1 cellular context compared by ENCODE assay signal in genomic region chr3:150603090-150603887, GRCh38.
TF ChIP-seq lines count a peak whose summit lies in the region.

SELENOT (plus strand) TSS chr3:150603321; CDS start chr3:150603363, 42 bp downstream.

TF ChIP-seq in K562, 482 proteins besides CTCF, POLR2A, EP300 and RAD21 (continued from another document and continues in another):
- TF ChIP-seq MYBL2 (IDR thresholded peaks at IDR 0.05; ENCODE audit: low read depth) (no peak), MYBL2 (CRISPR knock-in tag; IDR thresholded peaks at IDR 0.05; ENCODE audit: borderline replicate concordance) (no peak), ZNF408 (CRISPR knock-in tag; IDR thresholded peaks at IDR 0.05; ENCODE audit: low read depth) (no peak), CBFB (CRISPR knock-in tag; IDR thresholded peaks at IDR 0.05) (no peak), FIP1L1 (IDR thresholded peaks at IDR 0.05; ENCODE audit: low read depth, low read length, poor library complexity, severe bottlenecking) (peak; percentile 96), ZNF41 (CRISPR knock-in tag; conservative IDR thresholded peaks at IDR 0.05) (no peak), ZNF511 (CRISPR knock-in tag; IDR thresholded peaks at IDR 0.05) (peak; percentile 85; the same call in 1 of the 2 replicates), MCM5 (IDR thresholded peaks at IDR 0.05; ENCODE audit: low read depth) (no peak), TAF15 (IDR thresholded peaks at IDR 0.05; ENCODE audit: low read depth, low read length) (no peak), MTA1 (IDR thresholded peaks at IDR 0.05; ENCODE audit: borderline replicate concordance) (no peak), NONO (IDR thresholded peaks at IDR 0.05; ENCODE audit: low read depth in 2 of 2, low read length in 1 of 2) (peak; percentile 34 to 40; a peak in 1 of 4 replicates), ZNF184 (CRISPR knock-in tag; IDR thresholded peaks at IDR 0.05) (no peak), PHF21A (IDR thresholded peaks at IDR 0.05; ENCODE audit: borderline replicate concordance, low read depth) (no peak), CBX2 (IDR thresholded peaks at IDR 0.05; ENCODE audit: insufficient read depth, low read length, poor library complexity, severe bottlenecking) (no peak), POLR3G (IDR thresholded peaks at IDR 0.05; ENCODE audit: extremely low read depth, insufficient read length, insufficient replicate concordance) (no peak), SPI1 (IDR thresholded peaks at IDR 0.05; ENCODE audit: borderline replicate concordance, low read depth, low read length) (no peak), ZNF561 (CRISPR knock-in tag; conservative IDR thresholded peaks at IDR 0.05) (no peak), ZNF740 (CRISPR knock-in tag; IDR thresholded peaks at IDR 0.05) (no peak; the same call in 1 of the 2 replicates), ZNF740 (tag; IDR thresholded peaks at IDR 0.05) (no peak), MEF2D (tag; conservative IDR thresholded peaks at IDR 0.05; ENCODE audit: low read depth) (no peak), PATZ1 (CRISPR knock-in tag; IDR thresholded peaks at IDR 0.05; ENCODE audit: borderline replicate concordance) (no peak), ZBTB8A (IDR thresholded peaks at IDR 0.05; ENCODE audit: partially characterized antibody) (no peak), TEAD4 (IDR thresholded peaks at IDR 0.05; ENCODE audit: low read length) (no peak), TEAD4 (CRISPR knock-in tag; IDR thresholded peaks at IDR 0.05; ENCODE audit: borderline replicate concordance) (peak; percentile 46; the same call in 1 of the 2 replicates), SREBF2 (CRISPR knock-in tag; IDR thresholded peaks at IDR 0.05) (no peak), TAL1 (IDR thresholded peaks at IDR 0.05) (no peak), TCF3 (CRISPR knock-in tag; IDR thresholded peaks at IDR 0.05) (no peak), CGGBP1 (CRISPR knock-in tag; IDR thresholded peaks at IDR 0.05) (peak; percentile 51; the same call in 1 of the 2 replicates), ZNF780A (CRISPR knock-in tag; IDR thresholded peaks at IDR 0.05) (no peak), MAZ (CRISPR knock-in tag; conservative IDR thresholded peaks at IDR 0.05 in 1 of 2, IDR thresholded peaks at IDR 0.05 in 1 of 2) (peak in 1 of 2 experiments; percentile 73; a peak in 2 of 4 replicates), TRIM24 (IDR thresholded peaks at IDR 0.05) (no peak; a peak in 1 of 4 replicates), UBTF (IDR thresholded peaks at IDR 0.05; ENCODE audit: borderline replicate concordance in 1 of 2, low read depth in 2 of 2, low read length in 2 of 2) (peak; percentile 100), BRD4 (IDR thresholded peaks at IDR 0.05) (peak; percentile 85; the same call in 1 of the 2 replicates), ZNF551 (CRISPR knock-in tag; IDR thresholded peaks at IDR 0.05) (no peak), DDX20 (tag; IDR thresholded peaks at IDR 0.05; ENCODE audit: low read depth) (no peak), NR2F6 (CRISPR knock-in tag; IDR thresholded peaks at IDR 0.05) (no peak), ZNF146 (CRISPR knock-in tag; IDR thresholded peaks at IDR 0.05; ENCODE audit: unreplicated experiment) (peak; percentile 32), ELF2 (CRISPR knock-in tag; IDR thresholded peaks at IDR 0.05) (no peak), TOE1 (IDR thresholded peaks at IDR 0.05; ENCODE audit: borderline replicate concordance) (peak; percentile 41; the same call in 1 of the 2 replicates), TOE1 (CRISPR knock-in tag; IDR thresholded peaks at IDR 0.05; ENCODE audit: borderline replicate concordance, low read depth) (no peak), ARID3B (CRISPR knock-in tag; IDR thresholded peaks at IDR 0.05; ENCODE audit: borderline replicate concordance) (0 out of 2 replicates have a peak, but pooled peaks have one; percentile 8), BCL6 (CRISPR knock-in tag; IDR thresholded peaks at IDR 0.05) (no peak), HDAC8 (tag; IDR thresholded peaks at IDR 0.05) (no peak), CBX8 (IDR thresholded peaks at IDR 0.05; ENCODE audit: borderline replicate concordance, extremely low read depth, low read depth, low read length, poor library complexity, severe bottlenecking) (no peak)
- TF ChIP-seq, protein P1, sequence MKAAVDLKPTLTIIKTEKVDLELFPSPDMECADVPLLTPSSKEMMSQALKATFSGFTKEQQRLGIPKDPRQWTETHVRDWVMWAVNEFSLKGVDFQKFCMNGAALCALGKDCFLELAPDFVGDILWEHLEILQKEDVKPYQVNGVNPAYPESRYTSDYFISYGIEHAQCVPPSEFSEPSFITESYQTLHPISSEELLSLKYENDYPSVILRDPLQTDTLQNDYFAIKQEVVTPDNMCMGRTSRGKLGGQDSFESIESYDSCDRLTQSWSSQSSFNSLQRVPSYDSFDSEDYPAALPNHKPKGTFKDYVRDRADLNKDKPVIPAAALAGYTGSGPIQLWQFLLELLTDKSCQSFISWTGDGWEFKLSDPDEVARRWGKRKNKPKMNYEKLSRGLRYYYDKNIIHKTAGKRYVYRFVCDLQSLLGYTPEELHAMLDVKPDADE (conservative IDR thresholded peaks at IDR 0.05; ENCODE audit: control insufficient read depth, low read depth, low read length), result peak; percentile 65
- TF ChIP-seq, protein P2, sequence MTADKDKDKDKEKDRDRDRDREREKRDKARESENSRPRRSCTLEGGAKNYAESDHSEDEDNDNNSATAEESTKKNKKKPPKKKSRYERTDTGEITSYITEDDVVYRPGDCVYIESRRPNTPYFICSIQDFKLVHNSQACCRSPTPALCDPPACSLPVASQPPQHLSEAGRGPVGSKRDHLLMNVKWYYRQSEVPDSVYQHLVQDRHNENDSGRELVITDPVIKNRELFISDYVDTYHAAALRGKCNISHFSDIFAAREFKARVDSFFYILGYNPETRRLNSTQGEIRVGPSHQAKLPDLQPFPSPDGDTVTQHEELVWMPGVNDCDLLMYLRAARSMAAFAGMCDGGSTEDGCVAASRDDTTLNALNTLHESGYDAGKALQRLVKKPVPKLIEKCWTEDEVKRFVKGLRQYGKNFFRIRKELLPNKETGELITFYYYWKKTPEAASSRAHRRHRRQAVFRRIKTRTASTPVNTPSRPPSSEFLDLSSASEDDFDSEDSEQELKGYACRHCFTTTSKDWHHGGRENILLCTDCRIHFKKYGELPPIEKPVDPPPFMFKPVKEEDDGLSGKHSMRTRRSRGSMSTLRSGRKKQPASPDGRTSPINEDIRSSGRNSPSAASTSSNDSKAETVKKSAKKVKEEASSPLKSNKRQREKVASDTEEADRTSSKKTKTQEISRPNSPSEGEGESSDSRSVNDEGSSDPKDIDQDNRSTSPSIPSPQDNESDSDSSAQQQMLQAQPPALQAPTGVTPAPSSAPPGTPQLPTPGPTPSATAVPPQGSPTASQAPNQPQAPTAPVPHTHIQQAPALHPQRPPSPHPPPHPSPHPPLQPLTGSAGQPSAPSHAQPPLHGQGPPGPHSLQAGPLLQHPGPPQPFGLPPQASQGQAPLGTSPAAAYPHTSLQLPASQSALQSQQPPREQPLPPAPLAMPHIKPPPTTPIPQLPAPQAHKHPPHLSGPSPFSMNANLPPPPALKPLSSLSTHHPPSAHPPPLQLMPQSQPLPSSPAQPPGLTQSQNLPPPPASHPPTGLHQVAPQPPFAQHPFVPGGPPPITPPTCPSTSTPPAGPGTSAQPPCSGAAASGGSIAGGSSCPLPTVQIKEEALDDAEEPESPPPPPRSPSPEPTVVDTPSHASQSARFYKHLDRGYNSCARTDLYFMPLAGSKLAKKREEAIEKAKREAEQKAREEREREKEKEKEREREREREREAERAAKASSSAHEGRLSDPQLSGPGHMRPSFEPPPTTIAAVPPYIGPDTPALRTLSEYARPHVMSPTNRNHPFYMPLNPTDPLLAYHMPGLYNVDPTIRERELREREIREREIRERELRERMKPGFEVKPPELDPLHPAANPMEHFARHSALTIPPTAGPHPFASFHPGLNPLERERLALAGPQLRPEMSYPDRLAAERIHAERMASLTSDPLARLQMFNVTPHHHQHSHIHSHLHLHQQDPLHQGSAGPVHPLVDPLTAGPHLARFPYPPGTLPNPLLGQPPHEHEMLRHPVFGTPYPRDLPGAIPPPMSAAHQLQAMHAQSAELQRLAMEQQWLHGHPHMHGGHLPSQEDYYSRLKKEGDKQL (CRISPR knock-in tag; IDR thresholded peaks at IDR 0.05; ENCODE audit: borderline replicate concordance), result peak; percentile 34; the same call in 1 of the 2 replicates
- TF ChIP-seq, protein P3, sequence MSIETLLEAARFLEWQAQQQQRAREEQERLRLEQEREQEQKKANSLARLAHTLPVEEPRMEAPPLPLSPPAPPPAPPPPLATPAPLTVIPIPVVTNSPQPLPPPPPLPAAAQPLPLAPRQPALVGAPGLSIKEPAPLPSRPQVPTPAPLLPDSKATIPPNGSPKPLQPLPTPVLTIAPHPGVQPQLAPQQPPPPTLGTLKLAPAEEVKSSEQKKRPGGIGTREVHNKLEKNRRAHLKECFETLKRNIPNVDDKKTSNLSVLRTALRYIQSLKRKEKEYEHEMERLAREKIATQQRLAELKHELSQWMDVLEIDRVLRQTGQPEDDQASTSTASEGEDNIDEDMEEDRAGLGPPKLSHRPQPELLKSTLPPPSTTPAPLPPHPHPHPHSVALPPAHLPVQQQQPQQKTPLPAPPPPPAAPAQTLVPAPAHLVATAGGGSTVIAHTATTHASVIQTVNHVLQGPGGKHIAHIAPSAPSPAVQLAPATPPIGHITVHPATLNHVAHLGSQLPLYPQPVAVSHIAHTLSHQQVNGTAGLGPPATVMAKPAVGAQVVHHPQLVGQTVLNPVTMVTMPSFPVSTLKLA (conservative IDR thresholded peaks at IDR 0.05), result peak in 1 of 2 experiments; percentile 31; a peak in 1 of 4 replicates
- TF ChIP-seq, protein P4, sequence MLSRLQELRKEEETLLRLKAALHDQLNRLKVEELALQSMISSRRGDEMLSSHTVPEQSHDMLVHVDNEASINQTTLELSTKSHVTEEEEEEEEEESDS (CRISPR knock-in tag; IDR thresholded peaks at IDR 0.05), result no peak
- TF ChIP-seq, protein P5, sequence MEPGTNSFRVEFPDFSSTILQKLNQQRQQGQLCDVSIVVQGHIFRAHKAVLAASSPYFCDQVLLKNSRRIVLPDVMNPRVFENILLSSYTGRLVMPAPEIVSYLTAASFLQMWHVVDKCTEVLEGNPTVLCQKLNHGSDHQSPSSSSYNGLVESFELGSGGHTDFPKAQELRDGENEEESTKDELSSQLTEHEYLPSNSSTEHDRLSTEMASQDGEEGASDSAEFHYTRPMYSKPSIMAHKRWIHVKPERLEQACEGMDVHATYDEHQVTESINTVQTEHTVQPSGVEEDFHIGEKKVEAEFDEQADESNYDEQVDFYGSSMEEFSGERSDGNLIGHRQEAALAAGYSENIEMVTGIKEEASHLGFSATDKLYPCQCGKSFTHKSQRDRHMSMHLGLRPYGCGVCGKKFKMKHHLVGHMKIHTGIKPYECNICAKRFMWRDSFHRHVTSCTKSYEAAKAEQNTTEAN (CRISPR knock-in tag; IDR thresholded peaks at IDR 0.05), result no peak; the same call in 1 of the 2 replicates
